8 cellular contexts compared by ENCODE assay signal in the genomic region with DNA sequence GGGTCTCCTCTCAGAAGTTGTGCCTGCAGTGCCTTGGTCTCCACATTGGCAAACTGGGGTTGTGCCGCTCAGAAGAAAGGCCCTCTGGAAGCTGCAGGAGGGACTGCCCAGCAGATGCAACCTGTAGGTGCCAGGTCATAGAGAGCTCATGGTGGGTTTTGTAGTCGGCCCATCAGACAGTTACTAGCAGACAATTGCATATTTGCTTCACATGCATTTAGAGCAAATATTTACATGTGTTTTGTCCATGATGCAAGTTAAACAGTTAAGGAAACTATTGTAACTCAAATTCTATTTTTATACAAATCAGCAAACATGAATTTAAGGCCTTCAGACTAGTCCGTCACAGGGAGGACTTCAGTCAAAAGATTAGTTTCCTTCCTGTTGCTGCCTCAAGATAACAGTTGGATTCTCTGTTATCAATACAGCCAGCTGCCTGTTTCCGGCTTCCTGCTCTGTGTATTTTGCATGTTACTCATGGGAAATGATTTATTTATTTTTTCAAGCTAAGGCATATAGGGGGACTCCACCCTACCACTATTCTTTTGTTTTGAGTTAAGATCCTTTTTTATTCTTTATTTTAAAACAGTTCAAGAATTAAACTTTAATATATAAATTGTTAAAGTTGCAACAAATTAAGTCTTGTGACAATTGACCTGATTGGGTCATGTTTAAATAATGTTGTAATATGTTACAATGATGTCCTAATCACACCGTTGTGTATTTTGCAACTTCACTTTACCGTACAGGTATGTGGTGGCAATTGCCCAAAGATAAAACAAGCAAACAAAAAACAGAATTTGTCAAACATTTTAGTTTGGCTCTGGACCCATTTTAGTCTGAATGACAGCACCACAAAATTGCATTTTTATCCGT.
DNase-seq lines count a peak whose midpoint lies in the region; ATAC-seq and TF ChIP-seq lines count a peak whose summit lies in the region.

No MANE protein-coding gene starts in this region.

- no peaks in the 10 kb centered on the region for H3K9me3 ChIP-seq in mucosa of descending colon
- H3K9me3 ChIP-seq in Karpas-422 (ENCODE audit: low read length): no peaks in the 10 kb centered on the region

- H3K9ac ChIP-seq in Karpas-422 (ENCODE audit: low read length): no peak overlapping the region

- H3K4me3 Mint-ChIP-seq in activated T-cell treated with anti-CD3 and anti-CD28 coated beads, Interleukin-2, amount 50 U/mL, for 4 hours: peak overlapping the region; percentile 62
- no peak overlapping the region for H3K4me3 Mint-ChIP-seq in brain

- H3K4me3 ChIP-seq in mucosa of descending colon (no peak overlapping the region), Karpas-422 (ENCODE audit: low read length) (no peak overlapping the region)

- H3K4me1 Mint-ChIP-seq in activated T-cell treated with anti-CD3 and anti-CD28 coated beads, Interleukin-2, amount 50 U/mL, for 4 hours (ENCODE audit: low read depth): peaks cover 86% of the 10 kb centered on the region
- peaks cover 56% of the 10 kb centered on the region for H3K4me1 Mint-ChIP-seq in brain

- no peaks in the 10 kb centered on the region for H3K9me2 ChIP-seq in Karpas-422 (replicated peaks; ENCODE audit: insufficient read depth, low read length)

- H3K9me3 Mint-ChIP-seq in activated T-cell treated with anti-CD3 and anti-CD28 coated beads, Interleukin-2, amount 50 U/mL, for 4 hours: no peaks in the 10 kb centered on the region
- no peaks in the 10 kb centered on the region for H3K9me3 Mint-ChIP-seq in brain

- ATAC-seq in activated T-cell treated with anti-CD3 and anti-CD28 coated beads, Interleukin-2, amount 50 U/mL, for 4 hours: peak; percentile 61 to 72
- peak; percentile 91 for ATAC-seq in mucosa of descending colon

- peak overlapping the region in 3 of 5 experiments; percentile 32 to 35 (median 33) for H3K27ac Mint-ChIP-seq in brain

- no peaks in the 10 kb centered on the region; the same call in 1 of the 2 replicates for H4K20me1 ChIP-seq in Karpas-422 (ENCODE audit: insufficient read depth, low read depth, low read length)

- H3K79me2 ChIP-seq in Karpas-422 (ENCODE audit: low read length): no peaks in the 10 kb centered on the region

- TF ChIP-seq CTCF in brain (conservative IDR thresholded peaks at IDR 0.05): no peak
- TF ChIP-seq CTCF in mucosa of descending colon (IDR thresholded peaks at IDR 0.05): no peak

- peaks cover 46% of the 10 kb centered on the region for H3K4me1 ChIP-seq in mucosa of descending colon (ENCODE audit: low read depth)
- H3K4me1 ChIP-seq in Karpas-422 (ENCODE audit: low read length): peaks cover 6% of the 10 kb centered on the region

- intact Hi-C loops in mucosa of descending colon (cut with DNase I, micrococcal nuclease): no loop called here

- no peak overlapping the region for H2AFZ ChIP-seq in Karpas-422 (ENCODE audit: low read length)

- H3K27me3 ChIP-seq in Karpas-422 (ENCODE audit: low read length): no peaks in the 10 kb centered on the region

- H3K27ac ChIP-seq in Karpas-422 (ENCODE audit: low read length): no peak overlapping the region

- peaks cover 4% of the 10 kb centered on the region for H3K36me3 Mint-ChIP-seq in activated T-cell treated with anti-CD3 and anti-CD28 coated beads, Interleukin-2, amount 50 U/mL, for 4 hours (ENCODE audit: insufficient read depth)
- peaks cover 17% of the 10 kb centered on the region for H3K36me3 Mint-ChIP-seq in brain

- H3K4me2 ChIP-seq in Karpas-422 (ENCODE audit: low read depth, low read length, poor library complexity, severe bottlenecking): no peak overlapping the region

- DNase-seq in activated T-cell treated with anti-CD3 and anti-CD28 coated beads, Interleukin-2, amount 50 U/mL, for 4 hours: peak; percentile 19
- DNase-seq in activated T-cell treated with anti-CD3 and anti-CD28 coated beads for 4 hours (no peak), HT1080 (ENCODE audit: low read depth) (peak; percentile 58), mucosa of descending colon (peak in 1 of 3 donors; percentile 66), Karpas-422 (no peak), SW480 (ENCODE audit: low spot score) (no peak), globus pallidus (ENCODE audit: low spot score) (no peak)

- no peaks in the 10 kb centered on the region for H3K27me3 Mint-ChIP-seq in activated T-cell treated with anti-CD3 and anti-CD28 coated beads, Interleukin-2, amount 50 U/mL, for 4 hours (ENCODE audit: low read depth)
- H3K27me3 Mint-ChIP-seq in brain: no peaks in the 10 kb centered on the region

- H3K36me3 ChIP-seq in mucosa of descending colon (ENCODE audit: low read depth): no peaks in the 10 kb centered on the region
- no peaks in the 10 kb centered on the region for H3K36me3 ChIP-seq in Karpas-422 (ENCODE audit: insufficient read depth, low read length)

Comparison
In these comparisons a context has a peak if more than half of its experiments do, and no peak if none do; other contexts are left out.
1. DNase-seq: peak in activated T-cell treated with anti-CD3 and anti-CD28 coated beads, Interleukin-2, amount 50 U/mL, for 4 hours (single experiment) and HT1080 (single experiment); none in activated T-cell treated with anti-CD3 and anti-CD28 coated beads for 4 hours (single experiment), Karpas-422 (single experiment), SW480 (single experiment) and globus pallidus (single experiment).